21 cellular contexts compared by ENCODE assay signal in genomic region chr20:51796332-51796731, GRCh38. TPM values are rescaled to one million over a fixed set of nuclear protein-coding genes. Genes with fewer than 3 reads are reported as not detected.
DNase-seq lines count a peak whose midpoint lies in the region; ATAC-seq and TF ChIP-seq lines count a peak whose summit lies in the region.
"Had no signal": no experiment of that assay in that cellular context is flagged by ENCODE, and none has a peak within 500 bp of the region (broad histone marks: within the 10 kb centered on the region; RNA-seq: fewer than 3 reads in every experiment).

No MANE protein-coding gene starts in this region.

- H3K9ac ChIP-seq in HUES48 (ENCODE audit: low read depth, low read length) (no peak overlapping the region), mesendoderm (ENCODE audit: low read length) (peak overlapping the region; percentile 1)

- H3K4me1 ChIP-seq in HUES48 (ENCODE audit: control insufficient read depth, insufficient read depth, low read length) (peaks cover 49% of the 10 kb centered on the region), mesendoderm (ENCODE audit: control insufficient read depth, low read depth, low read length) (peaks cover 13% of the 10 kb centered on the region), thyroid gland (peaks cover 28 to 44% of the 10 kb centered on the region in 2 donors)

- H3K27me3 ChIP-seq in HUES48 (ENCODE audit: control insufficient read depth, insufficient read depth, low read length), result no peaks in the 10 kb centered on the region
- H3K27me3 ChIP-seq in mesendoderm (ENCODE audit: insufficient read depth, low read length, poor library complexity), result no peaks in the 10 kb centered on the region
- H3K27me3 ChIP-seq in thyroid gland, result no peaks in the 10 kb centered on the region

- peaks cover 5% of the 10 kb centered on the region for H3K79me1 ChIP-seq in mesendoderm (ENCODE audit: low read length)

- no peaks in the 10 kb centered on the region for H3K9me3 Mint-ChIP-seq in WTC11

- H4K5ac ChIP-seq in mesendoderm (ENCODE audit: low read length), result no peak overlapping the region

- intact Hi-C loops in thyroid gland (cut with DNase I), result no loop called here

- no peak overlapping the region for H3K23ac ChIP-seq in mesendoderm (ENCODE audit: low read length)

- H2BK15ac ChIP-seq in mesendoderm (replicated peaks; ENCODE audit: low read depth), result no peak overlapping the region

- no peak overlapping the region for H3K4ac ChIP-seq in mesendoderm (ENCODE audit: low read depth, low read length)

- H3K4me2 ChIP-seq in mesendoderm (ENCODE audit: low read length), result no peak overlapping the region

- H3K4me1 Mint-ChIP-seq in WTC11, result peaks cover 65% of the 10 kb centered on the region

- TF ChIP-seq POLR2A in thyroid gland (IDR thresholded peaks at IDR 0.05), result no peak

- no peak overlapping the region for H2AK5ac ChIP-seq in mesendoderm (ENCODE audit: low read length)

- H3K27ac ChIP-seq in HUES48 (ENCODE audit: low read depth, low read length) (peak overlapping the region; percentile 39), mesendoderm (ENCODE audit: low read depth, low read length) (no peak overlapping the region), thyroid gland (peak overlapping the region; percentile 48 to 84 (median 69))
- H3K27ac ChIP-seq: C4-2B had no signal

- no peak overlapping the region for H3K18ac ChIP-seq in mesendoderm (ENCODE audit: low read length)

- H3K79me2 ChIP-seq in mesendoderm (ENCODE audit: control insufficient read depth, insufficient read depth, low read length), result peaks cover 86% of the 10 kb centered on the region

- H3K36me3 ChIP-seq in HUES48 (ENCODE audit: control insufficient read depth, insufficient read depth, low read length), result peaks cover 53% of the 10 kb centered on the region
- H3K36me3 ChIP-seq in mesendoderm (ENCODE audit: control insufficient read depth, insufficient read depth, low read length), result peaks cover 13% of the 10 kb centered on the region
- no peaks in the 10 kb centered on the region for H3K36me3 ChIP-seq in thyroid gland

- H3K27ac Mint-ChIP-seq in WTC11, result peak overlapping the region; percentile 95

- no peak overlapping the region for H2BK5ac ChIP-seq in mesendoderm (ENCODE audit: low read length)

- DNase-seq in WTC11 (ENCODE audit: low spot score) (no peak), mesendoderm (peak; percentile 28), thyroid gland (peak; percentile 39 to 40), superior temporal gyrus (ENCODE audit: extremely low spot score) (no peak), SW480 (ENCODE audit: low spot score) (no peak), NCI-H2081 treated with DMSO at 0.1 percent for 48 hours (lab: John Stamatoyannopoulos, UW) (no peak)
- DNase-seq: AML-193; DMS 273 treated with DMSO at 0.1 percent for 48 hours; IMR-90; Karpas-422; NCI-H1092; NCI-H146; NCI-H2107; NCI-H510A; NCI-H748 treated with DMSO at 0.1 percent for 48 hours; NK-92 treated with Interleukin-12 subunit alpha and Interleukin-12 subunit beta, amount 100 ng/mL, for 24 hours; SHP77 had no signal

- no peak overlapping the region for H4K8ac ChIP-seq in mesendoderm (ENCODE audit: low read depth, low read length)

- no peak for ATAC-seq in WTC11
- ATAC-seq in GM18502 (IDR thresholded peaks at IDR 0.05; ENCODE audit: poor library complexity, unreplicated experiment), result no peak

- H3K9me3 ChIP-seq in HUES48 (ENCODE audit: control insufficient read depth, insufficient read depth, low read length) (no peaks in the 10 kb centered on the region), thyroid gland (no peaks in the 10 kb centered on the region)

- peak overlapping the region; percentile 1 for H3K56ac ChIP-seq in mesendoderm (ENCODE audit: low read length)

- POLR2A ChIA-PET in WTC11 (lab: Charles Lee), result interaction anchor here (0.6 to 1.3 kb wide), 5 partner anchors 12 to 1755 kb away, joined by 3 to 4 read pairs (median 3); no protein-coding TSS in a partner anchor

- H3K27me3 Mint-ChIP-seq in WTC11 (ENCODE audit: low read depth), result no peaks in the 10 kb centered on the region

- H3K4me3 ChIP-seq in HUES48 (ENCODE audit: low read depth, low read length) (0 out of 2 replicates have a peak overlapping the region, but pooled peaks have one; percentile 74), mesendoderm (ENCODE audit: low read length) (no peak overlapping the region), thyroid gland (replicated peaks in 1 of 3) (no peak overlapping the region)

- H2BK120ac ChIP-seq in mesendoderm (ENCODE audit: low read depth, low read length), result no peak overlapping the region

- H3K4me3 Mint-ChIP-seq in WTC11, result peak overlapping the region; percentile 95

- CTCF ChIA-PET in WTC11 (lab: Charles Lee), result interaction anchor here (1.0 to 1.8 kb wide), 2 partner anchors 96 to 169 kb away, joined by 4 to 7 read pairs; no protein-coding TSS in a partner anchor

- H3K36me3 Mint-ChIP-seq in WTC11, result peaks cover 32% of the 10 kb centered on the region

- TF ChIP-seq CTCF in WTC11 (IDR thresholded peaks at IDR 0.05) (no peak), thyroid gland (IDR thresholded peaks at IDR 0.05) (no peak)

- WGBS in mesendoderm (ENCODE audit: extremely low coverage, insufficient coverage, low lambda C conversion rate), result no CpG with 5 or more reads among the region's 3 CpGs
- 53 to 60% methylated on average over 3 of the region's 3 CpGs for WGBS in thyroid gland, 2 donors

TF ChIP-seq in WTC11, 78 proteins besides CTCF, POLR2A, EP300 and RAD21 (continues in another document):
- no peak for TF ChIP-seq NR3C1 (CRISPR knock-in tag; conservative IDR thresholded peaks at IDR 0.05; ENCODE audit: low read depth)
- TF ChIP-seq MXD4 (CRISPR knock-in tag; IDR thresholded peaks at IDR 0.05; ENCODE audit: borderline replicate concordance), result no peak
- no peak for TF ChIP-seq PREB (CRISPR knock-in tag; IDR thresholded peaks at IDR 0.05; ENCODE audit: borderline replicate concordance)
- TF ChIP-seq ZNF532 (CRISPR knock-in tag; IDR thresholded peaks at IDR 0.05; ENCODE audit: borderline replicate concordance), result no peak
- no peak for TF ChIP-seq ZNF263 (CRISPR knock-in tag; IDR thresholded peaks at IDR 0.05; ENCODE audit: low read depth)
- no peak for TF ChIP-seq MYBL2 (CRISPR knock-in tag; IDR thresholded peaks at IDR 0.05)
- no peak for TF ChIP-seq GABPB1 (CRISPR knock-in tag; IDR thresholded peaks at IDR 0.05)
- no peak for TF ChIP-seq ZNF219 (CRISPR knock-in tag; IDR thresholded peaks at IDR 0.05; ENCODE audit: borderline replicate concordance)
- no peak for TF ChIP-seq ZMAT4 (CRISPR knock-in tag; IDR thresholded peaks at IDR 0.05)
- TF ChIP-seq CDX4 (CRISPR knock-in tag; IDR thresholded peaks at IDR 0.05; ENCODE audit: borderline replicate concordance), result no peak

RNA-seq across cellular contexts. Expression of gene SALL4, which starts 6.0 kb away (rescaled TPM):
- 156 to 204 TPM (median 203 TPM) in 3 replicates for total RNA-seq in WTC11 (2021)
- polyA plus RNA-seq in mesendoderm (2013, experiment 1 of 2), result 92.3 TPM
- 94.0 TPM for polyA plus RNA-seq in mesendoderm (2013, experiment 2 of 2)
- 10 to 100 TPM in 1 of 4 donors, 1 to 10 TPM in 3; 3.1 to 13.6 (median 6.7) TPM for total RNA-seq in thyroid gland
- total RNA-seq: H4, IMR-90 had no signal
- polyA plus RNA-seq: IMR-90 had no signal

RNA-seq across cellular contexts. Expression of gene ATP9A, which starts 28.1 kb away (rescaled TPM):
- 5.0 to 5.4 TPM (median 5.0 TPM) in 3 replicates for total RNA-seq in WTC11 (2021)
- 2.2 TPM for polyA plus RNA-seq in mesendoderm (2013, experiment 1 of 2)
- polyA plus RNA-seq in mesendoderm (2013, experiment 2 of 2), result 2.3 TPM
- 10 to 100 TPM; 52.5 to 72.8 (median 61.7) TPM for total RNA-seq in thyroid gland

Comparison
In these comparisons a context has a peak if more than half of its experiments do, and no peak if none do; other contexts are left out.
1. DNase-seq: peak in mesendoderm (single experiment) and thyroid gland (2 of 2); none in WTC11 (single experiment), superior temporal gyrus (single experiment), SW480 (single experiment) and NCI-H2081 treated with DMSO at 0.1 percent for 48 hours (single experiment).
2. RNA of gene SALL4, which starts 6.0 kb away (total RNA-seq): 156 to 204 TPM in WTC11; 3.1 to 13.6 TPM in thyroid gland; every median in the first group is over 10 times any median in the second.